Comparison of ENCODE assay signal across 9 cellular contexts in the genomic region with DNA sequence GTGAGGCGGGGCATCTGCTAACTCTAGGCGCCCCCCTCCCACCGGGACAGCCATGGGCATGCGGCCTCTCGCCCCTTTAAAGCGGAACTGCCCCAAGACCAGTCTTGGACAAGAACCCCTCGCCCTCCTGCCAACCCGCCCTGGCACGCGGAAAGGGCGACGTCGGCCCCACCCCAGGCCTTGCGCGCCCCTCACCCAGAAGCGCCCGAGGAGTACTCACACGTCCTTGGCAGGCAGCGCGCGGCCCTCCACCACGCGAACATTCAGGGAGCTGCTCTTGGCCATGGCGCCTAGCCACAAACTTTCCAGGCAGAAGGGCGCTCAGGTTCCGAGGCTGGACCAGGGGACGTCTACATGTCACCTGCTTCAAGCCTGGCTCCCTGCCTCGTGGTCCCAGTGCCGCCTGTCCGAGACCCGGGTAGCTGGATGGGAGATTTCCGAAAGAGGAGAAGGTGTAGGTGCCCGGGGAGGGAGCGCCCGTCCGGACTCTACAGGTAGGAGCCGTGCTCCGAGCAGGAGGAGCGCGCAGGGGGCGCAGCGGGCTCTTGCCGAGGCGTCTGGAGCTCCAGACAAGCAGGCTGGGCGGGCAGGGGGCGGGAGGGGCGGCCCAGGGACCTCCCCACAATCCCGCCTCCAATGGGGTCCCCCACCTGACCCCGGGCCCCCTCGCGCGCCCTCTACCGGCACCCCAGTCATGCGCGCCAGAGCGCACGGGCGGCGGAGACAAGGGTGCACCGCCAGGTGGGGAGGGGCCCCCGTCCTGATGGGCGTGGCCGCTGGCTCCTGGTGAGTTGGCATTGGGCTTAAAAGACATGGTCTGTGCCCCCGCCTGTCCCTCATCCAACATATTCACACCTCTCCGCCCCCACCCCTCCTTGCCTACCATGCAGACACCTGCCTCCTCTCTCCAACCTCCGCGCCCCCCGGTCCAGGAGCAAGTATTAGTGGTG. TPM values are rescaled to one million over a fixed set of nuclear protein-coding genes. Genes with fewer than 3 reads are reported as not detected.
DNase-seq lines count a peak whose midpoint lies in the region; ATAC-seq, FAIRE-seq and TF ChIP-seq lines count a peak whose summit lies in the region.
"Had no signal": no experiment of that assay in that cellular context is flagged by ENCODE, and none has a peak within 500 bp of the region (broad histone marks: within the 10 kb centered on the region; RNA-seq: fewer than 3 reads in every experiment).

A gene with protein sequence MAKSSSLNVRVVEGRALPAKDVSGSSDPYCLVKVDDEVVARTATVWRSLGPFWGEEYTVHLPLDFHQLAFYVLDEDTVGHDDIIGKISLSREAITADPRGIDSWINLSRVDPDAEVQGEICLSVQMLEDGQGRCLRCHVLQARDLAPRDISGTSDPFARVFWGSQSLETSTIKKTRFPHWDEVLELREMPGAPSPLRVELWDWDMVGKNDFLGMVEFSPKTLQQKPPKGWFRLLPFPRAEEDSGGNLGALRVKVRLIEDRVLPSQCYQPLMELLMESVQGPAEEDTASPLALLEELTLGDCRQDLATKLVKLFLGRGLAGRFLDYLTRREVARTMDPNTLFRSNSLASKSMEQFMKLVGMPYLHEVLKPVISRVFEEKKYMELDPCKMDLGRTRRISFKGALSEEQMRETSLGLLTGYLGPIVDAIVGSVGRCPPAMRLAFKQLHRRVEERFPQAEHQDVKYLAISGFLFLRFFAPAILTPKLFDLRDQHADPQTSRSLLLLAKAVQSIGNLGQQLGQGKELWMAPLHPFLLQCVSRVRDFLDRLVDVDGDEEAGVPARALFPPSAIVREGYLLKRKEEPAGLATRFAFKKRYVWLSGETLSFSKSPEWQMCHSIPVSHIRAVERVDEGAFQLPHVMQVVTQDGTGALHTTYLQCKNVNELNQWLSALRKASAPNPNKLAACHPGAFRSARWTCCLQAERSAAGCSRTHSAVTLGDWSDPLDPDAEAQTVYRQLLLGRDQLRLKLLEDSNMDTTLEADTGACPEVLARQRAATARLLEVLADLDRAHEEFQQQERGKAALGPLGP (minus strand): TSS at position 584 of the 950 bp plus-strand sequence. CDS start 299 bp downstream, at position 285.

- H3K9me3 ChIP-seq in CD8-positive, alpha-beta memory T cell (ENCODE audit: low read length) = no peaks in the 10 kb centered on the region
- no peaks in the 10 kb centered on the region for H3K9me3 ChIP-seq in SU-DHL-6 (ENCODE audit: insufficient read depth, low read length)
- H3K9me3 ChIP-seq in sigmoid colon = no peaks in the 10 kb centered on the region
- H3K9me3 ChIP-seq: psoas muscle had no signal

- TF ChIP-seq POLR2A in sigmoid colon (IDR thresholded peaks at IDR 0.05) = no peak

- no peaks in the 10 kb centered on the region for H3K9me3 Mint-ChIP-seq in CD8-positive, alpha-beta memory T cell
- H3K9me3 Mint-ChIP-seq in activated naive CD8-positive, alpha-beta T cell (ENCODE audit: low read depth) = no peaks in the 10 kb centered on the region

- peak within 1 kb of the TSS; percentile 96 for H3K9ac ChIP-seq in SU-DHL-6 (ENCODE audit: low read length)

- H3K4me3 Mint-ChIP-seq in CD8-positive, alpha-beta memory T cell = peak within 1 kb of the TSS; percentile 63 to 81 (median 77)
- peak within 1 kb of the TSS; percentile 83 for H3K4me3 Mint-ChIP-seq in activated naive CD8-positive, alpha-beta T cell

- no peaks in the 10 kb centered on the region for H3K27me3 ChIP-seq in CD8-positive, alpha-beta memory T cell (ENCODE audit: insufficient read depth, low read length, poor library complexity, severe bottlenecking)
- H3K27me3 ChIP-seq in SU-DHL-6 (ENCODE audit: low read length) (no peaks in the 10 kb centered on the region), sigmoid colon (peaks cover 7 to 61% (median 32%) of the 10 kb centered on the region in 3 donors)

- peak; percentile 89 for FAIRE-seq in HTR-8/SVneo (lab: Jason Lieb, UNC)

- intact Hi-C loops in sigmoid colon (cut with DNase I) = no loop called here

- H3K36me3 ChIP-seq in CD8-positive, alpha-beta memory T cell (ENCODE audit: insufficient read depth, low read length) = no peaks in the 10 kb centered on the region
- no peaks in the 10 kb centered on the region for H3K36me3 ChIP-seq in SU-DHL-6 (ENCODE audit: low read length)
- no peaks in the 10 kb centered on the region for H3K36me3 ChIP-seq in sigmoid colon

- no peaks in the 10 kb centered on the region for H3K36me3 Mint-ChIP-seq in CD8-positive, alpha-beta memory T cell
- H3K36me3 Mint-ChIP-seq in activated naive CD8-positive, alpha-beta T cell = no peaks in the 10 kb centered on the region

- H3K4me1 Mint-ChIP-seq in CD8-positive, alpha-beta memory T cell = peaks cover 3 to 21% (median 12%) of the 10 kb centered on the region in 3 donors
- H3K4me1 Mint-ChIP-seq in activated naive CD8-positive, alpha-beta T cell (ENCODE audit: low read depth) = peaks cover 17% of the 10 kb centered on the region

- TF ChIP-seq CTCF in SU-DHL-6 (IDR thresholded peaks at IDR 0.05; ENCODE audit: insufficient read depth, low read length, poor library complexity, severe bottlenecking) (peak; percentile 74), sigmoid colon (IDR thresholded peaks at IDR 0.05) (no peak)

- CTCF ChIA-PET in CD8-positive, alpha-beta memory T cell (lab: Charles Lee) = interaction anchor here (1.7 kb wide), 1 partner anchor 21 kb away, joined by 3 read pairs; no protein-coding TSS in a partner anchor

- peak within 1 kb of the TSS; percentile 81 for H3K4me2 ChIP-seq in SU-DHL-6 (ENCODE audit: low read depth, low read length, poor library complexity, severe bottlenecking)

- peak within 1 kb of the TSS; percentile 48 for H3K4me3 ChIP-seq in CD8-positive, alpha-beta memory T cell (ENCODE audit: low read length)
- peak within 1 kb of the TSS; percentile 98 for H3K4me3 ChIP-seq in SU-DHL-6 (ENCODE audit: insufficient read depth, low read length, poor library complexity, severe bottlenecking)
- no peak within 1 kb of the TSS for H3K4me3 ChIP-seq in sigmoid colon
- H3K4me3 ChIP-seq: psoas muscle had no signal

- H3K9me2 ChIP-seq in SU-DHL-6 (replicated peaks; ENCODE audit: insufficient read depth, low read length) = no peaks in the 10 kb centered on the region

- H3K79me2 ChIP-seq in SU-DHL-6 (ENCODE audit: insufficient read depth, low read length) = peaks cover 44% of the 10 kb centered on the region

- H3K27ac Mint-ChIP-seq in CD8-positive, alpha-beta memory T cell = peak within 1 kb of the TSS in 7 of 8 donors; percentile 34 to 95 (median 91)
- peak within 1 kb of the TSS; percentile 81 for H3K27ac Mint-ChIP-seq in activated naive CD8-positive, alpha-beta T cell

- peaks cover 25% of the 10 kb centered on the region for H3F3A ChIP-seq in SU-DHL-6 (ENCODE audit: insufficient read depth)

- H3K27me3 Mint-ChIP-seq in CD8-positive, alpha-beta memory T cell = peaks cover 9 to 19% of the 10 kb centered on the region in 2 donors
- H3K27me3 Mint-ChIP-seq in activated naive CD8-positive, alpha-beta T cell = no peaks in the 10 kb centered on the region

- peak; percentile 56 to 69 (median 66) for DNase-seq in CD8-positive, alpha-beta memory T cell
- DNase-seq in HTR-8/SVneo (ENCODE audit: insufficient read length, low spot score) = peak; percentile 79
- peak; percentile 67 for DNase-seq in kidney glomerular epithelial cell (lab: John Stamatoyannopoulos, UW)
- peak; percentile 44 for DNase-seq in stimulated activated CD8-positive, alpha-beta memory T cell treated with anti-CD3 and anti-CD28 coated beads, Interleukin-12 subunit alpha, Interleukin-12 subunit beta, amount 100 ng/mL, for 4 hours (ENCODE audit: low read depth)
- DNase-seq in sigmoid colon = no peak

- TF ChIP-seq EP300 in sigmoid colon (IDR thresholded peaks at IDR 0.05) = no peak

- H3K27ac ChIP-seq in CD8-positive, alpha-beta memory T cell (ENCODE audit: low read depth, low read length) = no peak within 1 kb of the TSS
- H3K27ac ChIP-seq in SU-DHL-6 (ENCODE audit: low read depth, low read length) (peak within 1 kb of the TSS; percentile 68), sigmoid colon (no peak within 1 kb of the TSS)
- H3K27ac ChIP-seq: psoas muscle had no signal

- ATAC-seq in GM21447 (IDR thresholded peaks at IDR 0.05; ENCODE audit: unreplicated experiment) = no peak
- ATAC-seq: psoas muscle had no signal

- H3K4me1 ChIP-seq in CD8-positive, alpha-beta memory T cell (ENCODE audit: insufficient read depth, low read length) = peaks cover 14% of the 10 kb centered on the region
- H3K4me1 ChIP-seq in sigmoid colon = no peaks in the 10 kb centered on the region
- H3K4me1 ChIP-seq: psoas muscle had no signal

- no peak within 1 kb of the TSS for H2AFZ ChIP-seq in SU-DHL-6 (ENCODE audit: low read depth, low read length, severe bottlenecking)

- 1 to 5% methylated on average over 68 of the region's 68 CpGs for WGBS in sigmoid colon, 2 donors

- POLR2A ChIA-PET in CD8-positive, alpha-beta memory T cell (lab: Charles Lee) = interaction anchor here (0.5 kb wide), 1 partner anchor 100 kb away, joined by 3 read pairs; no protein-coding TSS in a partner anchor

- H4K20me1 ChIP-seq in SU-DHL-6 (ENCODE audit: low read depth, low read length) = no peaks in the 10 kb centered on the region

RNA-seq across cellular contexts. Expression of the gene that starts here (rescaled TPM):
- total RNA-seq in CD8-positive, alpha-beta memory T cell = under 1 TPM; 0.51 to 0.72 TPM
- 0.45 TPM for polyA plus RNA-seq in CD8-positive, alpha-beta memory T cell
- under 1 TPM in 2 of 4 donors, not detected in 2; under 0.01 to 0.28 TPM for total RNA-seq in sigmoid colon
- 10 to 100 TPM in 1 of 3 donors, 1 to 10 TPM in 2; 3.0 to 10.5 (median 5.1) TPM for polyA plus RNA-seq in sigmoid colon
- polyA plus RNA-seq: psoas muscle had no signal

Comparison
In these comparisons a context has a peak if more than half of its experiments do, and no peak if none do; other contexts are left out.
1. Peak in DNase-seq and H3K4me3 ChIP-seq in CD8-positive, alpha-beta memory T cell; RNA of the gene not detected or under 1 TPM.